11 cellular contexts compared by ENCODE assay signal in the genomic region with DNA sequence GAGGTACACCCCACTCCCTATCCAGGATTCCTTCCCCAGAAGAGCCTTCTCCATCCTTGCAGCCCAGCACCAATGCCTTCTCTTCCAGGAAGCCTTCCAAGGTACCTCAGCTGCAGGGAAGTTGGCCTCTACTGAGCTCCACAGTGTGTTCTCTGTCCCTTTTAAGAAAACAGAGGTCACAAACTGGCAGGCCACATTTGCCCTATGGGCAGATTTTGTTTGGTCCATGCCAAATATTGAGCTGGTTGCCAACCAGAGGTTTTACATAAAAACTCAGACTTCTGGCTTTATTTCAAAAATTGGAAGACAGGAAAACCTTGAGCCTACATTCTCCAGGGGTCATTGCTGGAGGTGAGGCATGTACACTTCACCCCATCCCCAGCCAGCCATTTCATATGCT. TPM values are rescaled to one million over a fixed set of nuclear protein-coding genes. Genes with fewer than 3 reads are reported as not detected.
DNase-seq lines count a peak whose midpoint lies in the region; ATAC-seq, FAIRE-seq and TF ChIP-seq lines count a peak whose summit lies in the region.
"Had no signal": no experiment of that assay in that cellular context is flagged by ENCODE, and none has a peak within 500 bp of the region (broad histone marks: within the 10 kb centered on the region; RNA-seq: fewer than 3 reads in every experiment).

No MANE protein-coding gene starts in this region.

- H3K36me3 Mint-ChIP-seq in Calu3 (ENCODE audit: insufficient read depth, unreplicated experiment) (peaks cover 16% of the 10 kb centered on the region), astrocyte (ENCODE audit: low read depth, unreplicated experiment) (peaks cover 34% of the 10 kb centered on the region), immature natural killer cell (no peaks in the 10 kb centered on the region)
- H3K36me3 Mint-ChIP-seq in stimulated activated memory B cell treated with anti-CD40 and anti-IgM and Interleukin-4, amounts not matched to agents 10 μg/mL and 1 μg/mL and 100 μg/mL, for 72 hours = peaks cover 15% of the 10 kb centered on the region

- H3K9me3 Mint-ChIP-seq in Calu3 (ENCODE audit: low read depth, unreplicated experiment) = no peaks in the 10 kb centered on the region
- H3K9me3 Mint-ChIP-seq in astrocyte (ENCODE audit: unreplicated experiment) = no peaks in the 10 kb centered on the region
- H3K9me3 Mint-ChIP-seq in stimulated activated memory B cell treated with anti-CD40 and anti-IgM and Interleukin-4, amounts not matched to agents 10 μg/mL and 1 μg/mL and 100 μg/mL, for 72 hours = no peaks in the 10 kb centered on the region
- H3K9me3 Mint-ChIP-seq in immature natural killer cell = no peaks in the 10 kb centered on the region
- H3K9me3 Mint-ChIP-seq: CD4-positive, alpha-beta T cell had no signal

- no peak overlapping the region for H3K4me3 Mint-ChIP-seq in Calu3 (ENCODE audit: low read depth, unreplicated experiment)
- H3K4me3 Mint-ChIP-seq in astrocyte (ENCODE audit: unreplicated experiment) = peak overlapping the region; percentile 66
- H3K4me3 Mint-ChIP-seq in stimulated activated memory B cell treated with anti-CD40 and anti-IgM and Interleukin-4, amounts not matched to agents 10 μg/mL and 1 μg/mL and 100 μg/mL, for 72 hours = no peak overlapping the region
- no peak overlapping the region for H3K4me3 Mint-ChIP-seq in immature natural killer cell
- H3K4me3 Mint-ChIP-seq: CD4-positive, alpha-beta T cell had no signal

- CTCF ChIA-PET in Calu3 (lab: Charles Lee) = interaction anchor here (1.3 kb wide), 1 partner anchor 13 kb away, joined by 3 read pairs; no protein-coding TSS in a partner anchor

- H3K27me3 Mint-ChIP-seq in Calu3 (ENCODE audit: unreplicated experiment) (no peaks in the 10 kb centered on the region), astrocyte (ENCODE audit: low read depth, unreplicated experiment) (no peaks in the 10 kb centered on the region), immature natural killer cell (ENCODE audit: low read depth in 3 of 3) (peaks cover 0 to 4% (median 0%) of the 10 kb centered on the region in 3 donors)
- H3K27me3 Mint-ChIP-seq in stimulated activated memory B cell treated with anti-CD40 and anti-IgM and Interleukin-4, amounts not matched to agents 10 μg/mL and 1 μg/mL and 100 μg/mL, for 72 hours = no peaks in the 10 kb centered on the region
- H3K27me3 Mint-ChIP-seq: CD4-positive, alpha-beta T cell had no signal

- H3K4me3 ChIP-seq in astrocyte (ENCODE audit: insufficient read depth, low read depth, low read length) = no peak overlapping the region
- H3K4me3 ChIP-seq in keratinocyte (ENCODE audit: control insufficient read depth in 2 of 3, extremely low read depth in 1 of 3, insufficient read depth in 2 of 3, low read depth in 1 of 3, low read length in 3 of 3) = peak overlapping the region in 1 of 3 experiments; percentile 38

- peaks cover 80% of the 10 kb centered on the region for H4K20me1 ChIP-seq in astrocyte (ENCODE audit: insufficient read depth, low read length)
- H4K20me1 ChIP-seq in keratinocyte (ENCODE audit: control insufficient read depth, extremely low read depth, insufficient read depth, low read length) = peaks cover 2% of the 10 kb centered on the region

- ATAC-seq in stimulated activated memory B cell treated with anti-CD40 and anti-IgM and Interleukin-4, amounts not matched to agents 10 μg/mL and 1 μg/mL and 100 μg/mL, for 72 hours = no peak

- peaks cover 60% of the 10 kb centered on the region for H3K4me1 Mint-ChIP-seq in Calu3 (ENCODE audit: low read depth, unreplicated experiment)
- peaks cover 62% of the 10 kb centered on the region for H3K4me1 Mint-ChIP-seq in astrocyte (ENCODE audit: low read depth, unreplicated experiment)
- H3K4me1 Mint-ChIP-seq in stimulated activated memory B cell treated with anti-CD40 and anti-IgM and Interleukin-4, amounts not matched to agents 10 μg/mL and 1 μg/mL and 100 μg/mL, for 72 hours = peaks cover 34% of the 10 kb centered on the region
- no peaks in the 10 kb centered on the region for H3K4me1 Mint-ChIP-seq in immature natural killer cell

- DNase-seq in Calu3 (no peak), astrocyte (ENCODE audit: low read depth) (no peak), keratinocyte (ENCODE audit: low read depth, low spot score) (no peak), immature natural killer cell (no peak), NCI-H2171 (lab: John Stamatoyannopoulos, UW) (no peak), D341Med (ENCODE audit: low spot score) (no peak)
- DNase-seq in stimulated activated CD8-positive, alpha-beta memory T cell treated with anti-CD3 and anti-CD28 coated beads, Interleukin-4, amount 100 ng/mL, for 48 hours = no peak
- DNase-seq: activated naive CD4-positive, alpha-beta T cell treated with anti-CD3 and anti-CD28 coated beads, Interleukin-2, amount 50 U/mL, for 16 hours; CD4-positive, alpha-beta T cell; effector CD8-positive, alpha-beta T cell had no signal

- peaks cover 5% of the 10 kb centered on the region for H3K36me3 ChIP-seq in astrocyte (ENCODE audit: insufficient read depth, low read length)
- peaks cover 3 to 4% of the 10 kb centered on the region in 2 experiments for H3K36me3 ChIP-seq in keratinocyte (ENCODE audit: control insufficient read depth in 2 of 2, extremely low read depth in 1 of 2, insufficient read depth in 2 of 2, low read length in 2 of 2)

- intact Hi-C loops in Calu3 (cut with micrococcal nuclease; ENCODE audit: unreplicated experiment) = no loop called here

- peak overlapping the region; percentile 3 for H3K27ac Mint-ChIP-seq in Calu3 (ENCODE audit: unreplicated experiment)
- peak overlapping the region; percentile 94 for H3K27ac Mint-ChIP-seq in astrocyte (ENCODE audit: unreplicated experiment)
- H3K27ac Mint-ChIP-seq in stimulated activated memory B cell treated with anti-CD40 and anti-IgM and Interleukin-4, amounts not matched to agents 10 μg/mL and 1 μg/mL and 100 μg/mL, for 72 hours = peak overlapping the region; percentile 13
- no peak overlapping the region for H3K27ac Mint-ChIP-seq in immature natural killer cell
- H3K27ac Mint-ChIP-seq: CD4-positive, alpha-beta T cell had no signal

- peak overlapping the region; percentile 75 for H3K9ac ChIP-seq in astrocyte (ENCODE audit: low read length)
- H3K9ac ChIP-seq in keratinocyte (ENCODE audit: control insufficient read depth, extremely low read depth, insufficient read depth, low read length) = no peak overlapping the region

- H2AFZ ChIP-seq in astrocyte (ENCODE audit: low read depth, low read length) = no peak overlapping the region
- H2AFZ ChIP-seq in keratinocyte (ENCODE audit: control insufficient read depth, low read length) = no peak overlapping the region

- H3K4me2 ChIP-seq in astrocyte (ENCODE audit: low read length) (peak overlapping the region; percentile 80), keratinocyte (ENCODE audit: control insufficient read depth, extremely low read depth, insufficient read depth, low read depth, low read length) (no peak overlapping the region)

- BruUV-seq in Calu3 (replicated peaks; lab: Mats Ljungman, UMichigan) = no TSS peak

- TF ChIP-seq CTCF in Calu3 (IDR thresholded peaks at IDR 0.05; ENCODE audit: unreplicated experiment) (no peak), astrocyte (IDR thresholded peaks at IDR 0.05; ENCODE audit: insufficient read depth, low read depth, low read length) (no peak), keratinocyte (optimal IDR thresholded peaks at IDR 0.05 in 1 of 3, IDR thresholded peaks at IDR 0.05 in 1 of 3, conservative IDR thresholded peaks at IDR 0.05 in 1 of 3; ENCODE audit: extremely low read depth in 1 of 3, insufficient read depth in 2 of 3, low read length in 3 of 3) (no peak)

- dilution Hi-C loops in keratinocyte (cut with MboI; ENCODE audit: extremely low pct_ligation_motif_present, low sequenced_read_pairs) = no loop called here

- H3K9me3 ChIP-seq in astrocyte (ENCODE audit: insufficient read depth, low read depth, low read length) (no peaks in the 10 kb centered on the region), keratinocyte (ENCODE audit: control insufficient read depth, low read depth, low read length) (no peaks in the 10 kb centered on the region)

- peaks cover 56% of the 10 kb centered on the region for H3K4me1 ChIP-seq in astrocyte (ENCODE audit: insufficient read depth, low read length)
- H3K4me1 ChIP-seq in keratinocyte (ENCODE audit: control insufficient read depth, extremely low read depth, insufficient read depth, low read length) = peaks cover 70% of the 10 kb centered on the region

- peaks cover 20% of the 10 kb centered on the region for H3K9me1 ChIP-seq in keratinocyte (ENCODE audit: control insufficient read depth, extremely low read depth, insufficient read depth, low read length)

- FAIRE-seq in astrocyte (lab: Jason Lieb, UNC) (no peak), keratinocyte (lab: Jason Lieb, UNC) (no peak)

- no peaks in the 10 kb centered on the region for H3K27me3 ChIP-seq in astrocyte (ENCODE audit: insufficient read depth, low read length)
- H3K27me3 ChIP-seq in keratinocyte (ENCODE audit: control insufficient read depth, extremely low read depth, insufficient read depth, low read length) = no peaks in the 10 kb centered on the region

- H3K79me2 ChIP-seq in astrocyte (ENCODE audit: insufficient read depth, low read length) (peaks cover 92% of the 10 kb centered on the region), keratinocyte (ENCODE audit: control insufficient read depth, insufficient read depth, low read length) (peaks cover 84% of the 10 kb centered on the region)

- H3K27ac ChIP-seq in astrocyte (ENCODE audit: low read depth, low read length) (peak overlapping the region; percentile 90), keratinocyte (ENCODE audit: control insufficient read depth, insufficient read depth, low read length) (peak overlapping the region; percentile 4)

RNA-seq across cellular contexts. Expression of a gene that starts 9.0 kb away (rescaled TPM):
- 62.5 and 72.6 TPM in 2 replicates for total RNA-seq in Calu3 (2022)
- total RNA-seq in astrocyte = 293 and 321 TPM in 2 replicates
- polyA plus RNA-seq in keratinocyte = 24.9 to 43.5 TPM (median 36.2 TPM) in 3 replicates
- 8.3 TPM for polyA plus RNA-seq in keratinocyte (2011; ENCODE audit: low read depth)
- polyA plus RNA-seq in keratinocyte (2011; cell fraction: cytosol; rRNA removed) = 31.9 and 37.2 TPM in 2 replicates
- 106 and 123 TPM in 2 replicates for polyA plus RNA-seq in keratinocyte (2011; cell fraction: nucleus; rRNA removed)
- 21.8 and 60.7 TPM in 2 replicates for polyA plus RNA-seq in keratinocyte (2012; ENCODE audit: low replicate concordance)
- polyA minus RNA-seq in keratinocyte = 60.2 to 180 TPM (median 69.9 TPM) in 3 replicates
- polyA minus RNA-seq in keratinocyte (2011; cell fraction: cytosol; rRNA and poly(A)+ RNA removed) = 62.7 TPM
- 122 and 151 TPM in 2 replicates for polyA minus RNA-seq in keratinocyte (2011; cell fraction: nucleus; rRNA and poly(A)+ RNA removed)
- 1 to 10 TPM; 1.2 to 3.2 (median 1.4) TPM for polyA plus RNA-seq in immature natural killer cell

RNA-seq across cellular contexts. Expression of a gene that starts 49.4 kb away (rescaled TPM):
- total RNA-seq in Calu3 (2022) (2,194 and 2,330 TPM in 2 replicates), astrocyte (1,823 and 2,054 TPM in 2 replicates)
- polyA plus RNA-seq in keratinocyte (3,540 to 4,624 TPM (median 3,588 TPM) in 3 replicates), immature natural killer cell (1,000 to 10,000 TPM; 3,321 to 6,011 (median 3,509) TPM)
- polyA plus RNA-seq in keratinocyte (2011; ENCODE audit: low read depth) = 630 TPM
- polyA plus RNA-seq in keratinocyte (2011; cell fraction: cytosol; rRNA removed) = 6,466 and 6,976 TPM in 2 replicates
- 1,255 and 1,377 TPM in 2 replicates for polyA plus RNA-seq in keratinocyte (2011; cell fraction: nucleus; rRNA removed)
- 2,935 and 4,321 TPM in 2 replicates for polyA plus RNA-seq in keratinocyte (2012; ENCODE audit: low replicate concordance)
- polyA minus RNA-seq in keratinocyte = 778 to 1,315 TPM (median 1,196 TPM) in 3 replicates
- polyA minus RNA-seq in keratinocyte (2011; cell fraction: cytosol; rRNA and poly(A)+ RNA removed) = 781 TPM
- 129 and 187 TPM in 2 replicates for polyA minus RNA-seq in keratinocyte (2011; cell fraction: nucleus; rRNA and poly(A)+ RNA removed)

Comparison
In these comparisons a context has a peak if more than half of its experiments do, and no peak if none do; other contexts are left out.
1. H3K27ac Mint-ChIP-seq: peak in Calu3 (single experiment), astrocyte (single experiment) and stimulated activated memory B cell treated with anti-CD40 and anti-IgM and Interleukin-4, amounts not matched to agents 10 μg/mL and 1 μg/mL and 100 μg/mL, for 72 hours (single experiment); none in immature natural killer cell (0 of 6).